ENCODE assay signal across 7 cellular contexts in the genomic region with DNA sequence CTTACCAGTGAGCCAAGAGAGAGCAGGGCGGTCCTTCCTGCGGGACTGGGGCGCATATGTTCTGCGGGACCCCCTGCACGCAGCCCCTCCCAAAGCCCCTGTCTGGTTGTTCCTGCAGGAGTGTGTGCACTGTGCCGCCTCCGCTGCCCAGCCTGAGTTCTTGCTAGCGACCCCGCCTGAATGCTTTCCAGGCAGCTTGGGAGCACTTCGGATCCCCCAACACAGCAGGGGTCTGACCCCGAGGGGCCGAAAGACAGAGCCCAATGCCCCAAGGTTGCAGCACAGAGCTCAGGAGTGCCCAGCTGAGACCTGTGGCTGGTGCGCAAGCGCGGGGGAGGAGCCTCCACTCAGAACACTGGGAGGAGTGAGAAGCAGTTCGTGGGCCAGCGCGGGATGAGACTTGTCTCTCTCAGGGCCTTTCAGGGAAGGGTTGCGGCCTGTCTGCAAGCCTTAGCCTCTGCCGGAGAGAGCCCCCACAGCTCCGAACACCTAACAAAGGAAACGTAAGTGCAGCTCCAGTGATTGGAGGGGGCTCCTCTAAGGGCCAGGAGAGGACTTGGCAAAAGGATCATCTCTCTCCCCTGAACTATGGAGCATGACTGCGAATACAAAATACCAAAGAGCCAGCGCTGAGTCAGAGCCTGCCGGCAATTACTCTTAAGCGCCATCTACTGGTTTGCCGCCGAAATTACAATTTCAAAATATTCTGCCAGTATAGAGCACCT. TPM values are rescaled to one million over a fixed set of nuclear protein-coding genes. Genes with fewer than 3 reads are reported as not detected.
A peak's percentile ranks its signal among the peaks of the same experiment; 100 is the strongest.
DNase-seq lines count a peak whose midpoint lies in the region; ATAC-seq, FAIRE-seq and TF ChIP-seq lines count a peak whose summit lies in the region.

No MANE protein-coding gene starts in this region.

- peak overlapping the region; percentile 59 for H3K9ac ChIP-seq in GM12878 (ENCODE audit: control insufficient read depth, insufficient read depth, low read length)

- in situ Hi-C loops in GM12878 (cut with MboI): loop anchor here (5.0 kb wide), 1 partner anchor 173 kb away; no protein-coding TSS in a partner anchor

- BruUV-seq in GM12878 (replicated peaks; lab: Mats Ljungman, UMichigan): no TSS peak

- 2% methylated on average over 28 of the region's 28 CpGs for WGBS in GM12878 (ENCODE audit: insufficient coverage, insufficient replicate concordance, low lambda C conversion rate, missing lambda C conversion rate)

- POLR2A ChIA-PET in GM12878 (lab: Charles Lee): interaction anchor here (1.0 to 1.5 kb wide), 5 partner anchors 15 to 299 kb away, joined by 3 to 8 read pairs (median 5); partner anchors contain the start of gene GTF2A1

- no peaks in the 10 kb centered on the region for H4K20me1 ChIP-seq in GM12878 (ENCODE audit: control insufficient read depth, insufficient read depth)

- TF ChIP-seq CTCF in GM12878 (IDR thresholded peaks at IDR 0.05 in 2 of 3, conservative IDR thresholded peaks at IDR 0.05 in 1 of 3; ENCODE audit: control insufficient read depth in 2 of 3, extremely low read depth in 1 of 3, insufficient read depth in 1 of 3, low read depth in 3 of 3, low read length in 3 of 3): peak; percentile 82 to 86 (median 83)

- CTCF ChIA-PET in GM12878 (lab: Yijun Ruan, JAX): interaction anchor here (0.6 to 5.1 kb wide), 35 partner anchors 9 to 364 kb away, joined by 3 to 69 read pairs (median 5); partner anchors contain the start of genes CEP128, SEL1L and TSHR

- intact Hi-C loops in GM12878 (cut with micrococcal nuclease; ENCODE audit: unreplicated experiment) (loop anchor here (1.0 to 5.0 kb wide), 4 partner anchors 49 to 292 kb away; no protein-coding TSS in a partner anchor), sciatic nerve (cut with DNase I) (no loop called here)

- ATAC-seq in GM18505 (IDR thresholded peaks at IDR 0.05; ENCODE audit: unreplicated experiment) (peak; percentile 95), HG02973 (IDR thresholded peaks at IDR 0.05; ENCODE audit: unreplicated experiment) (peak; percentile 94), GM12878 (peak; percentile 99), sciatic nerve (peak; percentile 100)

- peak overlapping the region; percentile 52 for H3K4me2 ChIP-seq in GM12878 (ENCODE audit: control insufficient read depth, insufficient read depth)

- TF ChIP-seq POLR2A in GM18505 (IDR thresholded peaks at IDR 0.05; ENCODE audit: borderline replicate concordance, extremely low read depth, insufficient read depth, insufficient read length) (peak; percentile 83), GM12878 (IDR thresholded peaks at IDR 0.05; ENCODE audit: low read depth, low read length) (peak; percentile 87)

- RAD21 ChIA-PET in GM12878 (lab: Charles Lee; ENCODE audit: unreplicated experiment): interaction anchor here (0.6 to 1.5 kb wide), 15 partner anchors 16 to 294 kb away, joined by 3 to 12 read pairs (median 4); partner anchors contain the start of genes CEP128, GTF2A1 and TSHR

- H3K27ac ChIP-seq in GM12878 (ENCODE audit: control insufficient read depth, insufficient read depth): peak overlapping the region; percentile 84

- H3K79me2 ChIP-seq in GM12878 (ENCODE audit: control insufficient read depth, insufficient read depth, low read length): no peaks in the 10 kb centered on the region

- DNase-seq in NCI-H1930 (lab: John Stamatoyannopoulos, UW) (peak; percentile 35 to 49), T-helper 9 cell (peak; percentile 78), GM12878 (ENCODE audit: low read depth, low spot score) (peak; percentile 61), iPS DF 19.7 (ENCODE audit: low read depth, low spot score) (peak; percentile 40), sciatic nerve (ENCODE audit: low spot score) (peak; percentile 94)

- H3K4me1 ChIP-seq in GM12878 (ENCODE audit: control insufficient read depth, insufficient read depth, low read length): peaks cover 32% of the 10 kb centered on the region

- TF ChIP-seq RAD21 in GM12878 (IDR thresholded peaks at IDR 0.05; ENCODE audit: insufficient read depth, low read depth, low read length): peak; percentile 75

- H3K4me3 ChIP-seq in GM12878: peak overlapping the region; percentile 80

- SMC1A ChIA-PET in GM12878 (lab: Charles Lee; ENCODE audit: uncharacterized antibody, unreplicated experiment): interaction anchor here (0.7 to 3.3 kb wide), 18 partner anchors 9 to 308 kb away, joined by 3 to 26 read pairs (median 4); partner anchors contain the start of gene TSHR

- H2AFZ ChIP-seq in GM12878 (ENCODE audit: control insufficient read depth, low read depth, low read length): peak overlapping the region; percentile 97

- FAIRE-seq in GM12878 (lab: Jason Lieb, UNC): peak; percentile 54

- H3K9me3 ChIP-seq in GM12878 (replicated peaks; ENCODE audit: control insufficient read depth, insufficient read depth, low read length): no peaks in the 10 kb centered on the region

- H3K36me3 ChIP-seq in GM12878 (ENCODE audit: control insufficient read depth in 2 of 2, insufficient read depth in 2 of 2, low read length in 1 of 2): no peaks in the 10 kb centered on the region

- H3K27me3 ChIP-seq in GM12878 (replicated peaks in 1 of 2; ENCODE audit: control insufficient read depth in 2 of 2, insufficient read depth in 2 of 2, low read length in 1 of 2): no peaks in the 10 kb centered on the region

- TF ChIP-seq EP300 in GM12878 (IDR thresholded peaks at IDR 0.05; ENCODE audit: borderline replicate concordance in 1 of 2, control insufficient read depth in 1 of 2, low read depth in 2 of 2, low read length in 2 of 2): no peak

TF ChIP-seq in GM12878, 131 proteins besides CTCF, POLR2A, EP300 and RAD21 (continues in another document):
- TF ChIP-seq MYC (IDR thresholded peaks at IDR 0.05; ENCODE audit: insufficient read depth, insufficient read length, insufficient replicate concordance, low read length, severe bottlenecking) (no peak), ESRRA (IDR thresholded peaks at IDR 0.05; ENCODE audit: low read length) (no peak), ASH2L (IDR thresholded peaks at IDR 0.05; ENCODE audit: borderline replicate concordance, low read depth) (0 out of 2 replicates have a peak, but pooled peaks have one; percentile 72), TCF7 (IDR thresholded peaks at IDR 0.05; ENCODE audit: borderline replicate concordance) (no peak), ZBTB33 (IDR thresholded peaks at IDR 0.05) (no peak), BACH1 (IDR thresholded peaks at IDR 0.05; ENCODE audit: borderline replicate concordance) (peak; percentile 84), NFXL1 (IDR thresholded peaks at IDR 0.05; ENCODE audit: borderline replicate concordance) (peak; percentile 94)
- TF ChIP-seq, protein P1, sequence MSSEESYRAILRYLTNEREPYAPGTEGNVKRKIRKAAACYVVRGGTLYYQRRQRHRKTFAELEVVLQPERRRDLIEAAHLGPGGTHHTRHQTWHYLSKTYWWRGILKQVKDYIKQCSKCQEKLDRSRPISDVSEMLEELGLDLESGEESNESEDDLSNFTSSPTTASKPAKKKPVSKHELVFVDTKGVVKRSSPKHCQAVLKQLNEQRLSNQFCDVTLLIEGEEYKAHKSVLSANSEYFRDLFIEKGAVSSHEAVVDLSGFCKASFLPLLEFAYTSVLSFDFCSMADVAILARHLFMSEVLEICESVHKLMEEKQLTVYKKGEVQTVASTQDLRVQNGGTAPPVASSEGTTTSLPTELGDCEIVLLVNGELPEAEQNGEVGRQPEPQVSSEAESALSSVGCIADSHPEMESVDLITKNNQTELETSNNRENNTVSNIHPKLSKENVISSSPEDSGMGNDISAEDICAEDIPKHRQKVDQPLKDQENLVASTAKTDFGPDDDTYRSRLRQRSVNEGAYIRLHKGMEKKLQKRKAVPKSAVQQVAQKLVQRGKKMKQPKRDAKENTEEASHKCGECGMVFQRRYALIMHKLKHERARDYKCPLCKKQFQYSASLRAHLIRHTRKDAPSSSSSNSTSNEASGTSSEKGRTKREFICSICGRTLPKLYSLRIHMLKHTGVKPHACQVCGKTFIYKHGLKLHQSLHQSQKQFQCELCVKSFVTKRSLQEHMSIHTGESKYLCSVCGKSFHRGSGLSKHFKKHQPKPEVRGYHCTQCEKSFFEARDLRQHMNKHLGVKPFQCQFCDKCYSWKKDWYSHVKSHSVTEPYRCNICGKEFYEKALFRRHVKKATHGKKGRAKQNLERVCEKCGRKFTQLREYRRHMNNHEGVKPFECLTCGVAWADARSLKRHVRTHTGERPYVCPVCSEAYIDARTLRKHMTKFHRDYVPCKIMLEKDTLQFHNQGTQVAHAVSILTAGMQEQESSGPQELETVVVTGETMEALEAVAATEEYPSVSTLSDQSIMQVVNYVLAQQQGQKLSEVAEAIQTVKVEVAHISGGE (CRISPR knock-in tag; IDR thresholded peaks at IDR 0.05): no peak

RNA-seq across cellular contexts. Expression of gene GTF2A1, which starts 50.5 kb away (rescaled TPM):
- total RNA-seq in GM12878 (2013; cell fraction: nucleolus; rRNA removed): 23.7 and 27.5 TPM in 2 replicates
- total RNA-seq in GM12878 (2014; rRNA removed) (15.9 and 17.6 TPM in 2 replicates), GM12878 (2014; rRNA removed; fragmentation: Illumina TruSeq; extraction: Trizol) (14.2 and 16.4 TPM in 2 replicates), GM12878 (2021) (23.7 and 26.8 TPM in 2 replicates), sciatic nerve (34.0 TPM)
- polyA plus RNA-seq in GM12878 (2011; ENCODE audit: low read depth): 7.1 TPM
- polyA plus RNA-seq in GM12878 (2011; rRNA removed) (19.7 and 28.7 TPM in 2 replicates), GM12878 (2014; fragmentation: Illumina TruSeq; extraction: Trizol) (15.6 and 19.8 TPM in 2 replicates), GM12878 (2014; fragmentation: Nextera tagmentation; extraction: Ambion mirVana) (1 to 10 TPM; 3.5 to 5.1 TPM), GM12878 (2014; rRNA removed) (17.9 and 18.5 TPM in 2 replicates), GM12878 (2016; fragmentation: Nextera tagmentation; extraction: Ambion mirVana) (1 to 10 TPM; 2.5 to 2.9 TPM)
- 14.9 and 20.2 TPM in 2 replicates for polyA plus RNA-seq in GM12878 (2011; cell fraction: cytosol; rRNA removed)
- 9.4 and 12.6 TPM in 2 replicates for polyA plus RNA-seq in GM12878 (2011; cell fraction: nucleus; rRNA removed)
- polyA plus RNA-seq in GM12878 (2012): 10.3 and 13.0 TPM in 2 replicates
- 43.7 and 75.0 TPM in 2 replicates for polyA minus RNA-seq in GM12878 (2011; rRNA and poly(A)+ RNA removed)
- polyA minus RNA-seq in GM12878 (2011; cell fraction: cytosol; rRNA and poly(A)+ RNA removed): 19.8 and 26.3 TPM in 2 replicates
- 7.3 and 11.6 TPM in 2 replicates for polyA minus RNA-seq in GM12878 (2011; cell fraction: nucleus; rRNA and poly(A)+ RNA removed)

Comparison
In these comparisons a context has a peak if more than half of its experiments do, and no peak if none do; other contexts are left out.
1. Peak in every context shown above with its lines: DNase-seq, ATAC-seq, H3K4me3 ChIP-seq and H3K27ac ChIP-seq.
2. DNase-seq: peak in every context shown above with its lines; median percentile 94 in sciatic nerve; 78 in T-helper 9 cell; 61 in GM12878; 42 in NCI-H1930; 40 in iPS DF 19.7.